Comparison of ENCODE assay signal across 8 cellular contexts in the genomic region with DNA sequence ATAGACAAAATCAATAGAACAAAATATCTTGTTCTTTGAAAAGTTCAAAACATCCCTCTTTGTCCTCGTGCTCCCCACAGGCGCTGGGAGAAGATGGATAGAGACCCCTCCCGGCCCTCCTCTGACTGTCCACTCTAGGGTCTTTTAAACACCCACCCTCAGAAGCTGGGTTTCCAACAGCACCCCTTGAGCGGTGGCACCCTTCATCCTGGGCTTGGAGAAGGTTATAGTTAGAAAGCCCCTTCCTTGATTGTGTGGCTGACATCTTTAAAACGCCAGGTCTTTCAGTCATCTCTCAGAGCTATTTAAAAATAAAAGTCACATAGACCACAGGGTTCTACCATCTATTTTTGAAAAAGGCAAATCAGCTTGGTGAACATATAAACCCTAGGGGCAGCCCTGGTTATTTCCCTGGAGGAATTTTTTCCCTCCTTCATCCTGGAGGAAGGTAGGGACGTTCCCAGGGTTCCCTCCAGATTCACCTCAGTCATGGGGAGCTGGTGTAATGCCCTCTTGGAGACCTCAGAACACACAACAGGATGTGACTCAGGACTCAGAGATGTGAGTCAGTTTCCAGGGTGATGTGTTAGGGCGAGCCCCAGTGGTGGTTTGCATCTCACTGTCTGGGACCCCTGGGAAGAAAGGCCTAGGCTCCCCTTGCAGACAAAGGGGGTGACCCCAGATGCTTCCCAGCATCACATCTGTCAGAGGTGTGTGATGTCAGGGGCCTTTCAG.
DNase-seq lines count a peak whose midpoint lies in the region; ATAC-seq, FAIRE-seq and TF ChIP-seq lines count a peak whose summit lies in the region.

No MANE protein-coding gene starts in this region.

- TF ChIP-seq EP300 in tibial nerve (IDR thresholded peaks at IDR 0.05), result no peak

- FAIRE-seq in small intestine (lab: Jason Lieb, UNC), result no peak

- ATAC-seq in GM21381 (IDR thresholded peaks at IDR 0.05; ENCODE audit: unreplicated experiment) (peak; percentile 52), HG02973 (IDR thresholded peaks at IDR 0.05; ENCODE audit: unreplicated experiment) (no peak)

- H3K4me3 ChIP-seq in hepatocyte (no peak overlapping the region), tibial nerve (no peak overlapping the region), small intestine (ENCODE audit: low read depth in 1 of 2, low read length in 2 of 2) (no peak overlapping the region)

- 92% methylated on average over 7 of the region's 7 CpGs for WGBS in hepatocyte (ENCODE audit: low lambda C conversion rate, missing lambda C conversion rate)
- WGBS in tibial nerve, 2 donors, result 88% methylated on average over 7 of the region's 7 CpGs
- 83 to 90% (median 87%) methylated on average over 7 of the region's 7 CpGs for WGBS in small intestine, 3 donors

- no peak overlapping the region for H3K4me2 ChIP-seq in hepatocyte

- no peak overlapping the region for H2AFZ ChIP-seq in hepatocyte

- H4K20me1 ChIP-seq in hepatocyte (ENCODE audit: insufficient read depth, poor library complexity, severe bottlenecking), result no peaks in the 10 kb centered on the region

- H3K79me2 ChIP-seq in hepatocyte, result peaks cover 8% of the 10 kb centered on the region

- TF ChIP-seq POLR2A in tibial nerve (IDR thresholded peaks at IDR 0.05), result no peak

- TF ChIP-seq CTCF in hepatocyte (IDR thresholded peaks at IDR 0.05; ENCODE audit: poor library complexity) (no peak), tibial nerve (IDR thresholded peaks at IDR 0.05) (no peak)

- H3K4me1 ChIP-seq in hepatocyte (ENCODE audit: insufficient read depth), result peaks cover 9% of the 10 kb centered on the region
- H3K4me1 ChIP-seq in tibial nerve, result peaks cover 0 to 18% (median 0%) of the 10 kb centered on the region in 4 donors
- peaks cover 5 to 12% of the 10 kb centered on the region in 2 donors for H3K4me1 ChIP-seq in small intestine (ENCODE audit: control insufficient read depth in 2 of 2, insufficient read depth in 1 of 2, low read depth in 1 of 2, low read length in 1 of 2)

- H3K27me3 ChIP-seq in hepatocyte (no peaks in the 10 kb centered on the region), tibial nerve (no peaks in the 10 kb centered on the region), small intestine (ENCODE audit: control insufficient read depth in 2 of 2, insufficient read depth in 2 of 2, low read length in 2 of 2) (no peaks in the 10 kb centered on the region)

- DNase-seq in NCI-H69 (lab: John Stamatoyannopoulos, UW) (peak; percentile 14), activated T-helper 1 cell treated with Interleukin-2 at 50 U/mL for 16 hours (ENCODE audit: low read depth) (peak; percentile 32), hepatocyte (ENCODE audit: low spot score) (peak; percentile 58), tibial nerve (ENCODE audit: low spot score in 2 of 2) (no peak), small intestine (no peak)
- DNase-seq in stimulated activated CD8-positive, alpha-beta memory T cell treated with anti-CD3 and anti-CD28 coated beads, Interleukin-12 subunit alpha, Interleukin-12 subunit beta, amount 100 ng/mL, for 4 hours (ENCODE audit: low read depth), result peak; percentile 58

- H3K27ac ChIP-seq in hepatocyte (peak overlapping the region; percentile 94), tibial nerve (peak overlapping the region in 1 of 4 donors; percentile 49), small intestine (ENCODE audit: low read depth in 1 of 2, low read length in 1 of 2) (peak overlapping the region in 1 of 2 donors; percentile 80)

- no peaks in the 10 kb centered on the region for H3K36me3 ChIP-seq in hepatocyte (replicated peaks; ENCODE audit: insufficient read depth, low read depth)
- peaks cover 0 to 50% (median 0%) of the 10 kb centered on the region in 3 donors for H3K36me3 ChIP-seq in tibial nerve
- H3K36me3 ChIP-seq in small intestine (ENCODE audit: control insufficient read depth in 2 of 2, insufficient read depth in 2 of 2, low read length in 2 of 2), result peaks cover 0 to 2% of the 10 kb centered on the region in 2 donors

- H3K9me3 ChIP-seq in hepatocyte (ENCODE audit: low read depth) (no peaks in the 10 kb centered on the region), tibial nerve (peaks cover 0 to 26% (median 4%) of the 10 kb centered on the region in 4 donors), small intestine (ENCODE audit: control insufficient read depth, low read depth) (no peaks in the 10 kb centered on the region)

- no peaks in the 10 kb centered on the region for H3K9me2 ChIP-seq in hepatocyte (replicated peaks; ENCODE audit: insufficient read depth)

Comparison
In these comparisons a context has a peak if more than half of its experiments do, and no peak if none do; other contexts are left out.
1. DNase-seq: peak in NCI-H69 (single experiment), activated T-helper 1 cell treated with Interleukin-2 at 50 U/mL for 16 hours (single experiment), hepatocyte (single experiment) and stimulated activated CD8-positive, alpha-beta memory T cell treated with anti-CD3 and anti-CD28 coated beads, Interleukin-12 subunit alpha, Interleukin-12 subunit beta, amount 100 ng/mL, for 4 hours (single experiment); none in tibial nerve (0 of 2) and small intestine (single experiment).